In genomic region chr15:70762469-70763119, GRCh38 we compare ENCODE assay signal across 8 cellular contexts. TPM values are rescaled to one million over a fixed set of nuclear protein-coding genes. Genes with fewer than 3 reads are reported as not detected.
DNase-seq lines count a peak whose midpoint lies in the region; ATAC-seq and TF ChIP-seq lines count a peak whose summit lies in the region.

No MANE protein-coding gene starts in this region.

- H3K36me3 ChIP-seq in lung (ENCODE audit: control insufficient read depth in 2 of 2, insufficient read depth in 2 of 2, low read length in 2 of 2) (no peaks in the 10 kb centered on the region), tibial artery (no peaks in the 10 kb centered on the region)

- DNase-seq in DMS53 (lab: John Stamatoyannopoulos, UW) (peak; percentile 71), dedifferentiated amniotic fluid mesenchymal stem cell (ENCODE audit: extremely low spot score) (peak; percentile 59), lung (ENCODE audit: low spot score) (no peak), tibial artery (peak; percentile 62 to 82), retina (no peak)

- ATAC-seq in HG02588 (IDR thresholded peaks at IDR 0.05; ENCODE audit: unreplicated experiment) = peak; percentile 6
- ATAC-seq in SK-N-SH treated with all-trans-retinoic acid at 6 μM for 48 hours = peak; percentile 37
- peak; percentile 6 for ATAC-seq in lung (ENCODE audit: insufficient read depth, low FRiP score)
- ATAC-seq in HG03439 (IDR thresholded peaks at IDR 0.05; ENCODE audit: unreplicated experiment) = no peak

- H3K4me3 ChIP-seq in lung (peak overlapping the region; percentile 73), tibial artery (peak overlapping the region; percentile 78 to 95)

- H3K9me3 ChIP-seq in lung (ENCODE audit: control insufficient read depth in 2 of 2, insufficient read depth in 1 of 2, low read length in 1 of 2) (no peaks in the 10 kb centered on the region), tibial artery (no peaks in the 10 kb centered on the region)

- TF ChIP-seq CTCF in lung (IDR thresholded peaks at IDR 0.05; ENCODE audit: control extremely low read depth, extremely low read depth) (no peak), tibial artery (IDR thresholded peaks at IDR 0.05) (no peak)

- H3K27me3 ChIP-seq in lung (ENCODE audit: control insufficient read depth, insufficient read depth) = no peaks in the 10 kb centered on the region
- H3K27me3 ChIP-seq in tibial artery = no peaks in the 10 kb centered on the region

- peak overlapping the region; percentile 95 to 100 for H3K27ac ChIP-seq in lung (ENCODE audit: low read depth in 1 of 2, low read length in 1 of 2)
- peak overlapping the region; percentile 98 to 99 for H3K27ac ChIP-seq in tibial artery

- peaks cover 0 to 4% of the 10 kb centered on the region in 2 donors for H3K4me1 ChIP-seq in lung (ENCODE audit: control insufficient read depth in 2 of 2, insufficient read depth in 2 of 2, low read length in 2 of 2)
- peaks cover 0 to 62% (median 28%) of the 10 kb centered on the region in 4 donors for H3K4me1 ChIP-seq in tibial artery

- WGBS in lung, 2 donors = 2 to 3% methylated on average over 45 of the region's 45 CpGs

- intact Hi-C loops in tibial artery (cut with DNase I; ENCODE audit: low total_unique reads) = no loop called here

TF ChIP-seq in SK-N-SH treated with all-trans-retinoic acid at 6 μM for 48 hours, 23 proteins besides CTCF, POLR2A, EP300 and RAD21:
- TF ChIP-seq CSRNP3 (CRISPR knock-in tag; IDR thresholded peaks at IDR 0.05) = no peak
- TF ChIP-seq PPARA (CRISPR knock-in tag; IDR thresholded peaks at IDR 0.05; ENCODE audit: borderline replicate concordance) = no peak
- no peak for TF ChIP-seq TOX (CRISPR knock-in tag; IDR thresholded peaks at IDR 0.05; ENCODE audit: borderline replicate concordance)
- no peak for TF ChIP-seq GLIS3 (CRISPR knock-in tag; IDR thresholded peaks at IDR 0.05)
- TF ChIP-seq, protein P1, sequence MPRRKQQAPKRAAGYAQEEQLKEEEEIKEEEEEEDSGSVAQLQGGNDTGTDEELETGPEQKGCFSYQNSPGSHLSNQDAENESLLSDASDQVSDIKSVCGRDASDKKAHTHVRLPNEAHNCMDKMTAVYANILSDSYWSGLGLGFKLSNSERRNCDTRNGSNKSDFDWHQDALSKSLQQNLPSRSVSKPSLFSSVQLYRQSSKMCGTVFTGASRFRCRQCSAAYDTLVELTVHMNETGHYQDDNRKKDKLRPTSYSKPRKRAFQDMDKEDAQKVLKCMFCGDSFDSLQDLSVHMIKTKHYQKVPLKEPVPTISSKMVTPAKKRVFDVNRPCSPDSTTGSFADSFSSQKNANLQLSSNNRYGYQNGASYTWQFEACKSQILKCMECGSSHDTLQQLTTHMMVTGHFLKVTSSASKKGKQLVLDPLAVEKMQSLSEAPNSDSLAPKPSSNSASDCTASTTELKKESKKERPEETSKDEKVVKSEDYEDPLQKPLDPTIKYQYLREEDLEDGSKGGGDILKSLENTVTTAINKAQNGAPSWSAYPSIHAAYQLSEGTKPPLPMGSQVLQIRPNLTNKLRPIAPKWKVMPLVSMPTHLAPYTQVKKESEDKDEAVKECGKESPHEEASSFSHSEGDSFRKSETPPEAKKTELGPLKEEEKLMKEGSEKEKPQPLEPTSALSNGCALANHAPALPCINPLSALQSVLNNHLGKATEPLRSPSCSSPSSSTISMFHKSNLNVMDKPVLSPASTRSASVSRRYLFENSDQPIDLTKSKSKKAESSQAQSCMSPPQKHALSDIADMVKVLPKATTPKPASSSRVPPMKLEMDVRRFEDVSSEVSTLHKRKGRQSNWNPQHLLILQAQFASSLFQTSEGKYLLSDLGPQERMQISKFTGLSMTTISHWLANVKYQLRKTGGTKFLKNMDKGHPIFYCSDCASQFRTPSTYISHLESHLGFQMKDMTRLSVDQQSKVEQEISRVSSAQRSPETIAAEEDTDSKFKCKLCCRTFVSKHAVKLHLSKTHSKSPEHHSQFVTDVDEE (CRISPR knock-in tag; IDR thresholded peaks at IDR 0.05) = no peak
- no peak for TF ChIP-seq ZNF8 (CRISPR knock-in tag; IDR thresholded peaks at IDR 0.05)
- no peak for TF ChIP-seq CSDC2 (CRISPR knock-in tag; IDR thresholded peaks at IDR 0.05)
- TF ChIP-seq TCF4 (CRISPR knock-in tag; IDR thresholded peaks at IDR 0.05; ENCODE audit: borderline replicate concordance) = no peak
- TF ChIP-seq ZFP30 (CRISPR knock-in tag; IDR thresholded peaks at IDR 0.05) = no peak
- no peak for TF ChIP-seq ARNTL (CRISPR knock-in tag; IDR thresholded peaks at IDR 0.05; ENCODE audit: borderline replicate concordance, low read depth)
- no peak for TF ChIP-seq BACH2 (CRISPR knock-in tag; IDR thresholded peaks at IDR 0.05; ENCODE audit: borderline replicate concordance)
- no peak for TF ChIP-seq ZNF70 (CRISPR knock-in tag; IDR thresholded peaks at IDR 0.05)
- no peak for TF ChIP-seq ZNF565 (CRISPR knock-in tag; conservative IDR thresholded peaks at IDR 0.05; ENCODE audit: low read depth)
- TF ChIP-seq ZC3H10 (CRISPR knock-in tag; IDR thresholded peaks at IDR 0.05) = no peak
- no peak for TF ChIP-seq SNAI2 (CRISPR knock-in tag; IDR thresholded peaks at IDR 0.05)
- TF ChIP-seq ESRRG (CRISPR knock-in tag; IDR thresholded peaks at IDR 0.05) = no peak
- TF ChIP-seq, protein P2, sequence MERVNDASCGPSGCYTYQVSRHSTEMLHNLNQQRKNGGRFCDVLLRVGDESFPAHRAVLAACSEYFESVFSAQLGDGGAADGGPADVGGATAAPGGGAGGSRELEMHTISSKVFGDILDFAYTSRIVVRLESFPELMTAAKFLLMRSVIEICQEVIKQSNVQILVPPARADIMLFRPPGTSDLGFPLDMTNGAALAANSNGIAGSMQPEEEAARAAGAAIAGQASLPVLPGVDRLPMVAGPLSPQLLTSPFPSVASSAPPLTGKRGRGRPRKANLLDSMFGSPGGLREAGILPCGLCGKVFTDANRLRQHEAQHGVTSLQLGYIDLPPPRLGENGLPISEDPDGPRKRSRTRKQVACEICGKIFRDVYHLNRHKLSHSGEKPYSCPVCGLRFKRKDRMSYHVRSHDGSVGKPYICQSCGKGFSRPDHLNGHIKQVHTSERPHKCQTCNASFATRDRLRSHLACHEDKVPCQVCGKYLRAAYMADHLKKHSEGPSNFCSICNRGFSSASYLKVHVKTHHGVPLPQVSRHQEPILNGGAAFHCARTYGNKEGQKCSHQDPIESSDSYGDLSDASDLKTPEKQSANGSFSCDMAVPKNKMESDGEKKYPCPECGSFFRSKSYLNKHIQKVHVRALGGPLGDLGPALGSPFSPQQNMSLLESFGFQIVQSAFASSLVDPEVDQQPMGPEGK (CRISPR knock-in tag; IDR thresholded peaks at IDR 0.05; ENCODE audit: borderline replicate concordance) = no peak
- TF ChIP-seq OSR1 (CRISPR knock-in tag; IDR thresholded peaks at IDR 0.05) = no peak

RNA-seq across cellular contexts. Expression of gene UACA, which starts 0.8 kb away (rescaled TPM):
- 100 to 1,000 TPM in 1 of 2 donors, 10 to 100 TPM in 1; 37.1 to 195 TPM for total RNA-seq in lung
- polyA plus RNA-seq in lung = 10 to 100 TPM in 1 of 2 donors, 1 to 10 TPM in 1; 9.2 to 38.7 TPM

Comparison
In these comparisons a context has a peak if more than half of its experiments do, and no peak if none do; other contexts are left out.
1. DNase-seq: peak in DMS53 (single experiment), dedifferentiated amniotic fluid mesenchymal stem cell (single experiment) and tibial artery (2 of 2); none in lung (single experiment) and retina (single experiment).